Comparison of ENCODE assay signal across 14 cellular contexts in the genomic region with DNA sequence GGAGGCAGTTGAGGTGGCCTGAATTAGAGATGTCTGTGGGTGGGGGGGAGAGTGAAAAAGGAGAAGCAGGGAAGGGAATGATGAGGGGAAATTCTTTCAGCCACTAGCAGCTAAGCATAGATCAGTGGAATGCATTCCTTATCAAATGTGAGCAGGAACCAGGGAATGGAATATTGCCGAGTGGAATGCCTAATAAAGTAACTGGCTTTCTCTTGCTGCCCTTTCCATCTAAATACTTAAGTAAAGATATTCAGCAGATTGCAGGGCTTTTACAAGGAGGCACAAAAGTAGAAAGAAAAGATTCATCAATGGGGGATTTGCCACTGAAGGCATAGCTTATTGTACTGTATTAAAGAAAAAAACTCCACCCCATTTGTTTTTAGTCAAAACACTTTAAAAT.
DNase-seq lines count a peak whose midpoint lies in the region; TF ChIP-seq lines count a peak whose summit lies in the region.
"Had no signal": no experiment of that assay in that cellular context is flagged by ENCODE, and none has a peak within 500 bp of the region (broad histone marks: within the 10 kb centered on the region; RNA-seq: fewer than 3 reads in every experiment).

No MANE protein-coding gene starts in this region.

- BruUV-seq in Caco-2 (replicated peaks; lab: Mats Ljungman, UMichigan): no TSS peak

- H3K27me3 ChIP-seq in Caco-2 (replicated peaks; ENCODE audit: control insufficient read depth, insufficient read depth, low read length) (no peaks in the 10 kb centered on the region), dorsolateral prefrontal cortex (peaks cover 0 to 75% (median 33%) of the 10 kb centered on the region in 45 donors), smooth muscle cell (ENCODE audit: low read depth) (no peaks in the 10 kb centered on the region)
- H3K27me3 ChIP-seq in CD4-positive, alpha-beta memory T cell (ENCODE audit: insufficient read depth, low read length): no peaks in the 10 kb centered on the region
- H3K27me3 ChIP-seq: vagina had no signal

- H3K9ac ChIP-seq in smooth muscle cell (ENCODE audit: low read depth): no peak overlapping the region

- H3K36me3 Mint-ChIP-seq in Caco-2 (ENCODE audit: insufficient read depth, unreplicated experiment) (no peaks in the 10 kb centered on the region), HFFc6 (ENCODE audit: low read depth) (no peaks in the 10 kb centered on the region)
- H3K36me3 Mint-ChIP-seq in CD4-positive, alpha-beta memory T cell: no peaks in the 10 kb centered on the region
- H3K36me3 Mint-ChIP-seq: CD8-positive, alpha-beta T cell; stimulated activated effector memory CD8-positive, alpha-beta T cell treated with anti-CD3 and anti-CD28 coated beads, Interleukin-12 subunit alpha, Interleukin-12 subunit beta, amount 100 ng/mL, for 72 hours had no signal

- CTCF ChIA-PET in Caco-2 (lab: Charles Lee): interaction anchor here (0.6 to 2.3 kb wide), 4 partner anchors 950 to 1455 kb away, joined by 3 to 10 read pairs (median 3); no protein-coding TSS in a partner anchor
- CTCF ChIA-PET in CD4-positive, alpha-beta memory T cell (lab: Charles Lee; ENCODE audit: partially characterized antibody): interaction anchor here (0.8 to 7.8 kb wide), 16 partner anchors 8 to 1221 kb away, joined by 3 to 70 read pairs (median 6); no protein-coding TSS in a partner anchor

- H3K36me3 ChIP-seq in Caco-2 (ENCODE audit: control insufficient read depth, insufficient read depth, low read length): no peaks in the 10 kb centered on the region
- no peaks in the 10 kb centered on the region for H3K36me3 ChIP-seq in smooth muscle cell (ENCODE audit: low read depth)
- no peaks in the 10 kb centered on the region for H3K36me3 ChIP-seq in CD4-positive, alpha-beta memory T cell (ENCODE audit: insufficient read depth, low read length)
- H3K36me3 ChIP-seq: HAP-1, vagina had no signal

- no peaks in the 10 kb centered on the region for H3F3A ChIP-seq in smooth muscle cell (ENCODE audit: low read depth)

- WGBS in smooth muscle cell (ENCODE audit: low lambda C conversion rate): 38% methylated on average over 1 of the region's 1 CpG

- TF ChIP-seq CTCF in Caco-2 (IDR thresholded peaks at IDR 0.05; ENCODE audit: insufficient read depth in 1 of 2, low read depth in 1 of 2, low read length in 1 of 2, severe bottlenecking in 1 of 2, unreplicated experiment in 1 of 2) (no peak), HFFc6 (IDR thresholded peaks at IDR 0.05) (no peak), dorsolateral prefrontal cortex (IDR thresholded peaks at IDR 0.05 in 54 of 56, conservative IDR thresholded peaks at IDR 0.05 in 2 of 56; ENCODE audit: low read depth in 1 of 56, partially characterized antibody in 56 of 56) (no peak), smooth muscle cell (IDR thresholded peaks at IDR 0.05; ENCODE audit: borderline replicate concordance, insufficient read depth, poor library complexity, severe bottlenecking) (no peak)

- POLR2A ChIA-PET in Caco-2 (lab: Charles Lee): no interaction called here
- POLR2A ChIA-PET in CD4-positive, alpha-beta memory T cell (lab: Charles Lee; ENCODE audit: partially characterized antibody): interaction anchor here (1.0 kb wide), 1 partner anchor 277 kb away, joined by 3 read pairs; no protein-coding TSS in a partner anchor

- H3K9me3 Mint-ChIP-seq in Caco-2 (ENCODE audit: unreplicated experiment) (peaks cover 14% of the 10 kb centered on the region), HFFc6 (no peaks in the 10 kb centered on the region)
- peaks cover 0 to 2% (median 0%) of the 10 kb centered on the region in 8 donors for H3K9me3 Mint-ChIP-seq in CD4-positive, alpha-beta memory T cell
- H3K9me3 Mint-ChIP-seq: CD8-positive, alpha-beta T cell; stimulated activated effector memory CD8-positive, alpha-beta T cell treated with anti-CD3 and anti-CD28 coated beads, Interleukin-12 subunit alpha, Interleukin-12 subunit beta, amount 100 ng/mL, for 72 hours had no signal

- DNase-seq in Caco-2: no peak
- DNase-seq in HFFc6: no peak
- no peak for DNase-seq in dorsolateral prefrontal cortex
- no peak for DNase-seq in smooth muscle cell (lab: John Stamatoyannopoulos, UW; ENCODE audit: unreplicated experiment)
- DNase-seq in globus pallidus (ENCODE audit: low spot score): no peak
- DNase-seq in CD4-positive, alpha-beta memory T cell: no peak
- no peak for DNase-seq in AG20443 (ENCODE audit: low spot score)
- DNase-seq: GDM1 had no signal

- no peak overlapping the region for H3K4me3 ChIP-seq in Caco-2 (ENCODE audit: low read depth, low read length)
- peak overlapping the region in 19 of 59 donors; percentile 3 to 63 (median 42) for H3K4me3 ChIP-seq in dorsolateral prefrontal cortex
- H3K4me3 ChIP-seq in smooth muscle cell: no peak overlapping the region
- no peak overlapping the region for H3K4me3 ChIP-seq in CD4-positive, alpha-beta memory T cell (ENCODE audit: low read length in 2 of 2)
- H3K4me3 ChIP-seq: HAP-1, vagina had no signal

- H3K27ac Mint-ChIP-seq in Caco-2 (ENCODE audit: unreplicated experiment): no peak overlapping the region
- H3K27ac Mint-ChIP-seq in HFFc6: no peak overlapping the region
- H3K27ac Mint-ChIP-seq in CD4-positive, alpha-beta memory T cell: no peak overlapping the region
- H3K27ac Mint-ChIP-seq: CD8-positive, alpha-beta T cell; stimulated activated effector memory CD8-positive, alpha-beta T cell treated with anti-CD3 and anti-CD28 coated beads, Interleukin-12 subunit alpha, Interleukin-12 subunit beta, amount 100 ng/mL, for 72 hours; T-helper 17 cell had no signal

- H3K4me2 ChIP-seq in smooth muscle cell: peak overlapping the region; percentile 72

- H4K20me1 ChIP-seq in smooth muscle cell (ENCODE audit: low read depth): no peaks in the 10 kb centered on the region

- H3K4me1 ChIP-seq in Caco-2 (peaks cover 18% of the 10 kb centered on the region), smooth muscle cell (ENCODE audit: low read depth) (peaks cover 5% of the 10 kb centered on the region)
- H3K4me1 ChIP-seq in CD4-positive, alpha-beta memory T cell (ENCODE audit: insufficient read depth, low read length): no peaks in the 10 kb centered on the region
- H3K4me1 ChIP-seq: HAP-1 had no signal

- H3K27ac ChIP-seq in dorsolateral prefrontal cortex (peak overlapping the region in 46 of 59 donors; percentile 1 to 83 (median 64)), smooth muscle cell (ENCODE audit: low read depth) (no peak overlapping the region)
- no peak overlapping the region for H3K27ac ChIP-seq in CD4-positive, alpha-beta memory T cell (ENCODE audit: low read depth, low read length)
- H3K27ac ChIP-seq: HL-60, vagina had no signal

- H3K9me3 ChIP-seq in Caco-2: no peaks in the 10 kb centered on the region
- no peaks in the 10 kb centered on the region for H3K9me3 ChIP-seq in smooth muscle cell (replicated peaks; ENCODE audit: low read depth)
- no peaks in the 10 kb centered on the region for H3K9me3 ChIP-seq in CD4-positive, alpha-beta memory T cell (ENCODE audit: control insufficient read depth in 1 of 2, low read length in 2 of 2)
- H3K9me3 ChIP-seq: HAP-1, vagina had no signal

- intact Hi-C loops in Caco-2 (cut with micrococcal nuclease; ENCODE audit: unreplicated experiment) (loop anchor here (1.0 to 10.0 kb wide), 7 partner anchors 65 to 1218 kb away; no protein-coding TSS in a partner anchor), dorsolateral prefrontal cortex (cut with DNase I) (loop anchor here (2.0 to 10.0 kb wide), 6 partner anchors 953 to 1455 kb away; a partner anchor contains a TSS)
- intact Hi-C loops in CD4-positive, alpha-beta memory T cell (cut with micrococcal nuclease): loop anchor here (1.0 to 10.0 kb wide), 4 partner anchors 275 to 1455 kb away; no protein-coding TSS in a partner anchor

- H3K4me1 Mint-ChIP-seq in Caco-2 (ENCODE audit: low read depth, unreplicated experiment) (peaks cover 25% of the 10 kb centered on the region), HFFc6 (ENCODE audit: low read depth) (peaks cover 29% of the 10 kb centered on the region)
- peaks cover 2 to 11% (median 6%) of the 10 kb centered on the region in 4 donors for H3K4me1 Mint-ChIP-seq in CD4-positive, alpha-beta memory T cell
- H3K4me1 Mint-ChIP-seq: stimulated activated effector memory CD8-positive, alpha-beta T cell treated with anti-CD3 and anti-CD28 coated beads, Interleukin-12 subunit alpha, Interleukin-12 subunit beta, amount 100 ng/mL, for 72 hours had no signal

- H2AFZ ChIP-seq in smooth muscle cell (ENCODE audit: low read depth): no peak overlapping the region

- no peaks in the 10 kb centered on the region for H3K79me2 ChIP-seq in smooth muscle cell (ENCODE audit: low read depth)

- no peaks in the 10 kb centered on the region for H3K27me3 Mint-ChIP-seq in Caco-2 (ENCODE audit: insufficient read depth, unreplicated experiment)
- H3K27me3 Mint-ChIP-seq in HFFc6 (ENCODE audit: insufficient read depth): peaks cover 3% of the 10 kb centered on the region
- H3K27me3 Mint-ChIP-seq in CD4-positive, alpha-beta memory T cell: peaks cover 11 to 17% of the 10 kb centered on the region in 2 donors

- H3K4me3 Mint-ChIP-seq in Caco-2 (ENCODE audit: unreplicated experiment) (peak overlapping the region; percentile 36), HFFc6 (peak overlapping the region; percentile 8; the same call in 1 of the 2 replicates)
- no peak overlapping the region for H3K4me3 Mint-ChIP-seq in CD4-positive, alpha-beta memory T cell
- H3K4me3 Mint-ChIP-seq: CD8-positive, alpha-beta T cell; stimulated activated effector memory CD8-positive, alpha-beta T cell treated with anti-CD3 and anti-CD28 coated beads, Interleukin-12 subunit alpha, Interleukin-12 subunit beta, amount 100 ng/mL, for 72 hours had no signal

Comparison
In these comparisons a context has a peak if more than half of its experiments do, and no peak if none do; other contexts are left out.
1. H3K4me3 Mint-ChIP-seq: peak in Caco-2 (single experiment) and HFFc6 (single experiment); none in CD4-positive, alpha-beta memory T cell (0 of 8).
2. H3K27ac ChIP-seq: peak in dorsolateral prefrontal cortex (46 of 59); none in smooth muscle cell (single experiment) and CD4-positive, alpha-beta memory T cell (single experiment).